ENCODE assay signal across 14 cellular contexts in the genomic region with DNA sequence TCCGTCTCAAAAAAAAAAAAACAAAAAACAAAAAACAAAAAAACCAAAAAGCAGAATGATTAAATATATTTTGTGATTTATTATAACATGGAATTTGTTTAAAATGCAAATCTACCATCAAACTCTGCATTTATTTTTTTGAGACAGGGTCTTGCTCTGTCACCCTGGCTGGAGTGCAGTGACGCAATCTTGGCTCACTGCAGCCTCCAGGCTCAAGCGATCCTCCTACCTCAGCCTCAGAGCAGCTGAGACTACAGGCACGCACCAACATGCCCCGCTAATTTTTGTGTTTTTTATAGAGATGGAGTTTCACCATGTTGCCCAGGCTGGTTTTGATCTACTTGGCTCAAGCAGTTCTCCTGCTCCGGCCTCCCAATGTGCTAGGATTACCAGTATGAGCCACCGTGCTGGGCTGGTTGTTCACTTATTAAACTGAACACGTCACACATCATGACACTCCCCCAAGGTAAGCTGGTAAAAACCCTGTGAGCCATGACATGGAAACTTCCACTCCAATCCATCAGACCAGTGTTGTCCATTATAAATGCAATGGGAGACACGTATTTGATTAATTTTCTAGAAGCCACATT.
"Had no signal": no experiment of that assay in that cellular context is flagged by ENCODE, and none has a peak within 500 bp of the region (broad histone marks: within the 10 kb centered on the region; RNA-seq: fewer than 3 reads in every experiment).

No MANE protein-coding gene starts in this region.

- ATAC-seq: activated T-cell treated with anti-CD3 and anti-CD28 coated beads, Interleukin-2, amount 50 U/mL, for 72 hours; left lung; stimulated activated naive B cell treated with anti-CD40 and anti-IgM and Interleukin-4, amounts not matched to agents 10 μg/mL and 1 μg/mL and 100 μg/mL, for 72 hours had no signal

- H3K4me3 Mint-ChIP-seq: activated naive CD4-positive, alpha-beta T cell treated with anti-CD3 and anti-CD28 coated beads, Interleukin-2, amount 50 U/mL, for 24 hours; activated T-cell treated with anti-CD3 and anti-CD28 coated beads, Interleukin-2, amount 50 U/mL, for 72 hours; central memory CD8-positive, alpha-beta T cell; neural crest cell; stimulated activated naive B cell treated with anti-CD40 and anti-IgM and Interleukin-4, amounts not matched to agents 10 μg/mL and 1 μg/mL and 100 μg/mL, for 72 hours had no signal

- H3K4me1 Mint-ChIP-seq: activated naive CD4-positive, alpha-beta T cell treated with anti-CD3 and anti-CD28 coated beads, Interleukin-2, amount 50 U/mL, for 24 hours; central memory CD8-positive, alpha-beta T cell; neural crest cell had no signal

- H3K9me3 Mint-ChIP-seq: activated naive CD4-positive, alpha-beta T cell treated with anti-CD3 and anti-CD28 coated beads, Interleukin-2, amount 50 U/mL, for 24 hours; activated T-cell treated with anti-CD3 and anti-CD28 coated beads, Interleukin-2, amount 50 U/mL, for 72 hours; central memory CD8-positive, alpha-beta T cell; neural crest cell; stimulated activated naive B cell treated with anti-CD40 and anti-IgM and Interleukin-4, amounts not matched to agents 10 μg/mL and 1 μg/mL and 100 μg/mL, for 72 hours had no signal

- DNase-seq: activated CD4-positive, CD25-positive, alpha-beta regulatory T cell treated with anti-CD3 and anti-CD28 coated beads, Interleukin-2, amount 50 U/mL, for 72 hours; activated CD8-positive, alpha-beta memory T cell treated with anti-CD3 and anti-CD28 coated beads for 24 hours; activated effector memory CD4-positive, alpha-beta T cell treated with anti-CD3 and anti-CD28 coated beads, Interleukin-2, amount 50 U/mL, for 16 hours; activated T-cell treated with anti-CD3 and anti-CD28 coated beads, Interleukin-2, amount 50 U/mL, for 72 hours; left lung; ovary; stimulated activated naive B cell treated with anti-CD40 and anti-IgM and Interleukin-4, amounts not matched to agents 10 μg/mL and 1 μg/mL and 100 μg/mL, for 72 hours; T1000 had no signal

- H3K4me3 ChIP-seq: ascending aorta, coronary artery, left lung, ovary, thoracic aorta had no signal

- H3K27ac Mint-ChIP-seq: activated naive CD4-positive, alpha-beta T cell treated with anti-CD3 and anti-CD28 coated beads, Interleukin-2, amount 50 U/mL, for 24 hours; activated T-cell treated with anti-CD3 and anti-CD28 coated beads, Interleukin-2, amount 50 U/mL, for 72 hours; stimulated activated naive B cell treated with anti-CD40 and anti-IgM and Interleukin-4, amounts not matched to agents 10 μg/mL and 1 μg/mL and 100 μg/mL, for 72 hours had no signal

- H3K27me3 Mint-ChIP-seq: activated naive CD4-positive, alpha-beta T cell treated with anti-CD3 and anti-CD28 coated beads, Interleukin-2, amount 50 U/mL, for 24 hours; stimulated activated naive B cell treated with anti-CD40 and anti-IgM and Interleukin-4, amounts not matched to agents 10 μg/mL and 1 μg/mL and 100 μg/mL, for 72 hours had no signal

- H3K36me3 Mint-ChIP-seq: activated naive CD4-positive, alpha-beta T cell treated with anti-CD3 and anti-CD28 coated beads, Interleukin-2, amount 50 U/mL, for 24 hours; stimulated activated naive B cell treated with anti-CD40 and anti-IgM and Interleukin-4, amounts not matched to agents 10 μg/mL and 1 μg/mL and 100 μg/mL, for 72 hours had no signal
